In genomic region chr3:16476636-16477035, GRCh38 we compare ENCODE assay signal across 9 cellular contexts. TPM values are rescaled to one million over a fixed set of nuclear protein-coding genes. Genes with fewer than 3 reads are reported as not detected.
DNase-seq lines count a peak whose midpoint lies in the region; ATAC-seq and TF ChIP-seq lines count a peak whose summit lies in the region.
"Had no signal": no experiment of that assay in that cellular context is flagged by ENCODE, and none has a peak within 500 bp of the region (broad histone marks: within the 10 kb centered on the region; RNA-seq: fewer than 3 reads in every experiment).

No MANE protein-coding gene starts in this region.

- H3K36me3 Mint-ChIP-seq in activated naive CD8-positive, alpha-beta T cell treated with anti-CD3 and anti-CD28 coated beads, Interleukin-2, amount 50 U/mL, for 24 hours (ENCODE audit: low read depth) = peaks cover 93% of the 10 kb centered on the region
- peaks cover 8 to 48% (median 38%) of the 10 kb centered on the region in 3 donors for H3K36me3 Mint-ChIP-seq in naive thymus-derived CD8-positive, alpha-beta T cell
- H3K36me3 Mint-ChIP-seq in nephron progenitor cell (ENCODE audit: low read depth) = peaks cover 54% of the 10 kb centered on the region

- H3K4me3 Mint-ChIP-seq in activated naive CD8-positive, alpha-beta T cell treated with anti-CD3 and anti-CD28 coated beads, Interleukin-2, amount 50 U/mL, for 24 hours = no peak overlapping the region
- peak overlapping the region in 2 of 10 donors; percentile 5 to 41 for H3K4me3 Mint-ChIP-seq in naive thymus-derived CD8-positive, alpha-beta T cell
- H3K4me3 Mint-ChIP-seq in nephron progenitor cell = no peak overlapping the region

- H3K27me3 Mint-ChIP-seq in activated naive CD8-positive, alpha-beta T cell treated with anti-CD3 and anti-CD28 coated beads, Interleukin-2, amount 50 U/mL, for 24 hours = no peaks in the 10 kb centered on the region
- H3K27me3 Mint-ChIP-seq in naive thymus-derived CD8-positive, alpha-beta T cell = no peaks in the 10 kb centered on the region
- peaks cover 3% of the 10 kb centered on the region for H3K27me3 Mint-ChIP-seq in nephron progenitor cell (ENCODE audit: low read depth, poor library complexity)

- POLR2A ChIA-PET in naive thymus-derived CD8-positive, alpha-beta T cell (lab: Charles Lee) = interaction anchor here (0.8 to 2.4 kb wide), 3 partner anchors 36 to 213 kb away, joined by 3 to 9 read pairs (median 3); partner anchors contain the start of genes DPH3 and RFTN1

- TF ChIP-seq CTCF in coronary artery (IDR thresholded peaks at IDR 0.05) (no peak), nephron progenitor cell (IDR thresholded peaks at IDR 0.05) (no peak)

- no peak overlapping the region for H3K4me3 ChIP-seq in coronary artery

- peaks cover 50% of the 10 kb centered on the region for H3K4me1 Mint-ChIP-seq in activated naive CD8-positive, alpha-beta T cell treated with anti-CD3 and anti-CD28 coated beads, Interleukin-2, amount 50 U/mL, for 24 hours
- peaks cover 18 to 90% (median 60%) of the 10 kb centered on the region in 4 donors for H3K4me1 Mint-ChIP-seq in naive thymus-derived CD8-positive, alpha-beta T cell
- H3K4me1 Mint-ChIP-seq in nephron progenitor cell = peaks cover 55% of the 10 kb centered on the region

- no peak overlapping the region for H3K27ac Mint-ChIP-seq in activated naive CD8-positive, alpha-beta T cell treated with anti-CD3 and anti-CD28 coated beads, Interleukin-2, amount 50 U/mL, for 24 hours
- peak overlapping the region in 8 of 10 donors; percentile 2 to 69 (median 19) for H3K27ac Mint-ChIP-seq in naive thymus-derived CD8-positive, alpha-beta T cell
- H3K27ac Mint-ChIP-seq in nephron progenitor cell = no peak overlapping the region

- ATAC-seq in HG02642 (IDR thresholded peaks at IDR 0.05; ENCODE audit: poor library complexity, unreplicated experiment) = peak; percentile 48
- peak; percentile 61 for ATAC-seq in activated naive CD8-positive, alpha-beta T cell treated with anti-CD3 and anti-CD28 coated beads, Interleukin-2, amount 50 U/mL, for 24 hours
- no peak for ATAC-seq in naive thymus-derived CD8-positive, alpha-beta T cell

- DNase-seq in EL = peak; percentile 93
- DNase-seq in activated naive CD8-positive, alpha-beta T cell treated with anti-CD3 and anti-CD28 coated beads, Interleukin-2, amount 50 U/mL, for 24 hours = no peak
- DNase-seq in naive thymus-derived CD8-positive, alpha-beta T cell = peak in 1 of 10 donors; percentile 9
- no peak for DNase-seq in coronary artery (ENCODE audit: low spot score)
- no peak for DNase-seq in SHP77 treated with DMSO at 0.1 percent for 48 hours (lab: John Stamatoyannopoulos, UW)
- no peak for DNase-seq in AML-193 (lab: John Stamatoyannopoulos, UW)
- DNase-seq in nephron progenitor cell = no peak
- DNase-seq: NCI-H1436 treated with DMSO at 0.1 percent for 48 hours had no signal

- H3K27ac ChIP-seq in coronary artery = no peak overlapping the region

- H3K9me3 Mint-ChIP-seq in activated naive CD8-positive, alpha-beta T cell treated with anti-CD3 and anti-CD28 coated beads, Interleukin-2, amount 50 U/mL, for 24 hours = peaks cover 3% of the 10 kb centered on the region
- H3K9me3 Mint-ChIP-seq in naive thymus-derived CD8-positive, alpha-beta T cell = peaks cover 0 to 2% (median 0%) of the 10 kb centered on the region in 9 donors
- peaks cover 40% of the 10 kb centered on the region for H3K9me3 Mint-ChIP-seq in nephron progenitor cell

RNA-seq across cellular contexts. Expression of gene RFTN1, which starts 36.9 kb away (rescaled TPM):
- 10 to 100 TPM; 61.4 to 61.8 TPM for total RNA-seq in naive thymus-derived CD8-positive, alpha-beta T cell
- polyA plus RNA-seq in naive thymus-derived CD8-positive, alpha-beta T cell = 10 to 100 TPM; 35.3 to 44.2 (median 36.8) TPM

Comparison
In these comparisons a context has a peak if more than half of its experiments do, and no peak if none do; other contexts are left out.
1. ATAC-seq: peak in HG02642 (single experiment) and activated naive CD8-positive, alpha-beta T cell treated with anti-CD3 and anti-CD28 coated beads, Interleukin-2, amount 50 U/mL, for 24 hours (single experiment); none in naive thymus-derived CD8-positive, alpha-beta T cell (0 of 2).
2. H3K27ac Mint-ChIP-seq: peak in naive thymus-derived CD8-positive, alpha-beta T cell (8 of 10); none in activated naive CD8-positive, alpha-beta T cell treated with anti-CD3 and anti-CD28 coated beads, Interleukin-2, amount 50 U/mL, for 24 hours (single experiment) and nephron progenitor cell (single experiment).